Comparison of ENCODE assay signal across 22 cellular contexts in the genomic region with DNA sequence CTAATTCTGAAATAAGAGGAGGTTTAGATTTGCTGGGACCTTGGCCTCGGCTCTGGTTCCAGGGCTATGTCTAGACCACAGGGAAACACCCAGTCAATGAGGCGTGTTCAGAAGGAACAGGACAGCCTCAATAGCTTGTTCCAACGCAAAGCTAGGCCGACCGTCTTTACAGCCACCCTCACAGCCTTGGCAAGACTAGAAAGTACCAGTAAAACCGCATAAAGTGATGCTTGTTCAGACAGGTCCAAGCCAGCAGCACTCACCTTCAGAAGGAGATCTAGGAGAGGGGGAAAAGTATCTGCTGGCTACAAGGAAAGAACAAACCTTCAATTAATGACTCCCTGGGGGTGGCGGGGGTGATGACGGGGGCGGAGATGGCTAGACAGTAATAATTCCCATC. TPM values are rescaled to one million over a fixed set of nuclear protein-coding genes. Genes with fewer than 3 reads are reported as not detected.
DNase-seq lines count a peak whose midpoint lies in the region; ATAC-seq and TF ChIP-seq lines count a peak whose summit lies in the region.
"Had no signal": no experiment of that assay in that cellular context is flagged by ENCODE, and none has a peak within 500 bp of the region (broad histone marks: within the 10 kb centered on the region; RNA-seq: fewer than 3 reads in every experiment).

No MANE protein-coding gene starts in this region.

- 48 to 67% methylated on average over 9 of the region's 9 CpGs for WGBS in esophagus, 2 donors
- 53% methylated on average over 9 of the region's 9 CpGs for WGBS in suprapubic skin

- peaks cover 9% of the 10 kb centered on the region for H3K4me1 Mint-ChIP-seq in stimulated activated effector memory CD8-positive, alpha-beta T cell treated with anti-CD3 and anti-CD28 coated beads, Interleukin-12 subunit alpha, Interleukin-12 subunit beta, amount 100 ng/mL, for 72 hours

- H3K4me3 Mint-ChIP-seq in stimulated activated effector memory CD8-positive, alpha-beta T cell treated with anti-CD3 and anti-CD28 coated beads, Interleukin-12 subunit alpha, Interleukin-12 subunit beta, amount 100 ng/mL, for 72 hours: no peak overlapping the region
- H3K4me3 Mint-ChIP-seq: T-cell had no signal

- H3K4me1 ChIP-seq in esophagus (ENCODE audit: control insufficient read depth in 2 of 2, insufficient read depth in 2 of 2, low read length in 1 of 2) (peaks cover 0 to 9% of the 10 kb centered on the region in 2 donors), suprapubic skin (peaks cover 18% of the 10 kb centered on the region)
- H3K4me1 ChIP-seq: A549 had no signal

- H3K36me3 ChIP-seq in esophagus (ENCODE audit: control insufficient read depth in 2 of 2, insufficient read depth in 2 of 2, low read length in 1 of 2) (no peaks in the 10 kb centered on the region), suprapubic skin (no peaks in the 10 kb centered on the region)

- H3K27ac ChIP-seq in RWPE1: peak overlapping the region; percentile 92
- peak overlapping the region; percentile 84 to 93 for H3K27ac ChIP-seq in esophagus (ENCODE audit: low read depth in 2 of 2, low read length in 1 of 2)
- peak overlapping the region; percentile 72 for H3K27ac ChIP-seq in suprapubic skin
- H3K27ac ChIP-seq: A549 had no signal

- H3K27me3 ChIP-seq in esophagus (ENCODE audit: control insufficient read depth in 1 of 2, insufficient read depth in 2 of 2, low read length in 2 of 2) (no peaks in the 10 kb centered on the region), suprapubic skin (no peaks in the 10 kb centered on the region)

- no peak overlapping the region for H3K27ac Mint-ChIP-seq in stimulated activated effector memory CD8-positive, alpha-beta T cell treated with anti-CD3 and anti-CD28 coated beads, Interleukin-12 subunit alpha, Interleukin-12 subunit beta, amount 100 ng/mL, for 72 hours
- H3K27ac Mint-ChIP-seq: T-cell had no signal

- H3K9me3 Mint-ChIP-seq in stimulated activated effector memory CD8-positive, alpha-beta T cell treated with anti-CD3 and anti-CD28 coated beads, Interleukin-12 subunit alpha, Interleukin-12 subunit beta, amount 100 ng/mL, for 72 hours: no peaks in the 10 kb centered on the region
- H3K9me3 Mint-ChIP-seq: T-cell had no signal

- no peak for TF ChIP-seq POLR2A in suprapubic skin (IDR thresholded peaks at IDR 0.05)

- ATAC-seq in GM18861 (IDR thresholded peaks at IDR 0.05; ENCODE audit: unreplicated experiment): no peak
- ATAC-seq in stimulated activated effector memory CD8-positive, alpha-beta T cell treated with anti-CD3 and anti-CD28 coated beads, Interleukin-12 subunit alpha, Interleukin-12 subunit beta, amount 100 ng/mL, for 72 hours: no peak
- ATAC-seq: A549, SK-N-SH treated with all-trans-retinoic acid at 6 μM for 48 hours, T-cell had no signal

- no peaks in the 10 kb centered on the region for H3K36me3 Mint-ChIP-seq in stimulated activated effector memory CD8-positive, alpha-beta T cell treated with anti-CD3 and anti-CD28 coated beads, Interleukin-12 subunit alpha, Interleukin-12 subunit beta, amount 100 ng/mL, for 72 hours
- H3K36me3 Mint-ChIP-seq: T-cell had no signal

- POLR2A ChIA-PET in RWPE1 (lab: Yijun Ruan, JAX; ENCODE audit: low non-redundant PET): no interaction called here

- H3K4me3 ChIP-seq in esophagus (ENCODE audit: low read depth in 1 of 2, low read length in 2 of 2) (no peak overlapping the region), suprapubic skin (no peak overlapping the region)
- H3K4me3 ChIP-seq: A549 had no signal

- DNase-seq in HPDE6-E6E7 (ENCODE audit: extremely low spot score) (peak; percentile 83), RWPE1 (ENCODE audit: low spot score) (peak; percentile 82), suprapubic skin (ENCODE audit: low spot score in 2 of 2) (no peak), NCI-H146 treated with DMSO at 0.1 percent for 48 hours (lab: John Stamatoyannopoulos, UW; ENCODE audit: unreplicated experiment) (no peak), NOMO-1 (lab: John Stamatoyannopoulos, UW; ENCODE audit: unreplicated experiment in 2 of 2) (no peak)
- DNase-seq in stimulated activated effector memory CD8-positive, alpha-beta T cell treated with anti-CD3 and anti-CD28 coated beads, Interleukin-12 subunit alpha, Interleukin-12 subunit beta, amount 100 ng/mL, for 72 hours (ENCODE audit: low spot score in 2 of 2): no peak
- DNase-seq: C1 segment of cervical spinal cord; DND-41; H7; KBM-7; NCI-H1105 treated with DMSO at 0.1 percent for 48 hours; NCI-H1694 treated with DMSO at 0.1 percent for 48 hours; NCI-H2107; NCI-H446; NCI-H69; NK-92 treated with Interleukin-12 subunit alpha and Interleukin-12 subunit beta, amount 100 ng/mL, for 24 hours; SIG-M5; T-cell had no signal

- CTCF ChIA-PET in RWPE1 (lab: Yijun Ruan, JAX): interaction anchor here (0.6 kb wide), 1 partner anchor 645 kb away, joined by 3 read pairs; no protein-coding TSS in a partner anchor

- no peaks in the 10 kb centered on the region for H3K9me3 ChIP-seq in esophagus (ENCODE audit: control insufficient read depth in 2 of 2, insufficient read depth in 1 of 2, low read depth in 1 of 2, low read length in 1 of 2)
- H3K9me3 ChIP-seq in suprapubic skin: no peaks in the 10 kb centered on the region
- H3K9me3 ChIP-seq: A549 had no signal

- TF ChIP-seq CTCF in RWPE1 (conservative IDR thresholded peaks at IDR 0.05; ENCODE audit: low read depth) (no peak), suprapubic skin (IDR thresholded peaks at IDR 0.05) (no peak)

- no peak for TF ChIP-seq EP300 in suprapubic skin (IDR thresholded peaks at IDR 0.05)

RNA-seq across cellular contexts. Expression of a gene that starts 50.1 kb away (rescaled TPM):
- 1 to 10 TPM; 7.0 to 9.2 TPM for polyA plus RNA-seq in esophagus
- total RNA-seq in suprapubic skin: 10 to 100 TPM; 34.0 to 45.1 (median 39.8) TPM

Comparison
In these comparisons a context has a peak if more than half of its experiments do, and no peak if none do; other contexts are left out.
1. DNase-seq: peak in HPDE6-E6E7 (single experiment) and RWPE1 (single experiment); none in suprapubic skin (0 of 2), NCI-H146 treated with DMSO at 0.1 percent for 48 hours (single experiment), stimulated activated effector memory CD8-positive, alpha-beta T cell treated with anti-CD3 and anti-CD28 coated beads, Interleukin-12 subunit alpha, Interleukin-12 subunit beta, amount 100 ng/mL, for 72 hours (0 of 2) and NOMO-1 (0 of 2).
2. Peak in every context shown above with its lines, with median percentiles within 50 percentile points of each other: H3K27ac ChIP-seq.